In genomic region chr1:178541829-178542553, GRCh38 we compare ENCODE assay signal across 1 cellular context.
TF ChIP-seq lines count a peak whose summit lies in the region.

No MANE protein-coding gene starts in this region.

TF ChIP-seq in HepG2, 621 proteins besides CTCF, POLR2A, EP300 and RAD21 (continued from another document and continues in another):
- TF ChIP-seq ZBTB37 (CRISPR knock-in tag; IDR thresholded peaks at IDR 0.05): peak; percentile 63; the same call in 1 of the 2 replicates
- no peak for TF ChIP-seq TRIM22 (IDR thresholded peaks at IDR 0.05)
- peak; percentile 80; the same call in 1 of the 2 replicates for TF ChIP-seq ZNF788 (CRISPR knock-in tag; IDR thresholded peaks at IDR 0.05; ENCODE audit: borderline replicate concordance)
- TF ChIP-seq EHMT2 (IDR thresholded peaks at IDR 0.05; ENCODE audit: borderline replicate concordance, low read depth, low read length): no peak
- no peak for TF ChIP-seq KDM1A (CRISPR knock-in tag; IDR thresholded peaks at IDR 0.05)
- no peak; the same call in 1 of the 2 replicates for TF ChIP-seq MAX (IDR thresholded peaks at IDR 0.05)
- TF ChIP-seq CCDC6 (CRISPR knock-in tag; IDR thresholded peaks at IDR 0.05): 0 out of 2 replicates have a peak, but pooled peaks have one; percentile 31
- no peak for TF ChIP-seq PAX8 (CRISPR knock-in tag; IDR thresholded peaks at IDR 0.05; ENCODE audit: borderline replicate concordance)
- no peak for TF ChIP-seq ZNF576 (CRISPR knock-in tag; IDR thresholded peaks at IDR 0.05)
- TF ChIP-seq FUBP1 (CRISPR knock-in tag; IDR thresholded peaks at IDR 0.05; ENCODE audit: borderline replicate concordance): no peak
- peak; percentile 85 for TF ChIP-seq ZNF317 (CRISPR knock-in tag; IDR thresholded peaks at IDR 0.05)
- peak; percentile 33; the same call in 1 of the 2 replicates for TF ChIP-seq E2F1 (CRISPR knock-in tag; IDR thresholded peaks at IDR 0.05)
- TF ChIP-seq ZNF513 (CRISPR knock-in tag; conservative IDR thresholded peaks at IDR 0.05): no peak
- 0 out of 2 replicates have a peak, but pooled peaks have one; percentile 34 for TF ChIP-seq ZBTB2 (CRISPR knock-in tag; IDR thresholded peaks at IDR 0.05; ENCODE audit: low read depth)
- TF ChIP-seq POLR2AphosphoS5 (IDR thresholded peaks at IDR 0.05; ENCODE audit: low read depth, low read length): peak; percentile 90
- 0 out of 2 replicates have a peak, but pooled peaks have one; percentile 59 for TF ChIP-seq ZNF333 (CRISPR knock-in tag; IDR thresholded peaks at IDR 0.05; ENCODE audit: borderline replicate concordance)
- peak; percentile 51 for TF ChIP-seq CBX1 (IDR thresholded peaks at IDR 0.05; ENCODE audit: low read depth)
- peak; percentile 53; the same call in 1 of the 2 replicates for TF ChIP-seq ZNF232 (CRISPR knock-in tag; IDR thresholded peaks at IDR 0.05; ENCODE audit: borderline replicate concordance)
- no peak for TF ChIP-seq ATAD3A (CRISPR knock-in tag; IDR thresholded peaks at IDR 0.05)
- TF ChIP-seq ZNF280D (CRISPR knock-in tag; IDR thresholded peaks at IDR 0.05): no peak
- no peak for TF ChIP-seq ZNF180 (CRISPR knock-in tag; IDR thresholded peaks at IDR 0.05; ENCODE audit: borderline replicate concordance, low read depth)
- no peak for TF ChIP-seq FOSL1 (CRISPR knock-in tag; IDR thresholded peaks at IDR 0.05; ENCODE audit: borderline replicate concordance)
- TF ChIP-seq PAXIP1 (CRISPR knock-in tag; conservative IDR thresholded peaks at IDR 0.05): peak; percentile 92
- TF ChIP-seq ZFP62 (CRISPR knock-in tag; IDR thresholded peaks at IDR 0.05): no peak
- TF ChIP-seq ZNF777 (CRISPR knock-in tag; IDR thresholded peaks at IDR 0.05): no peak
- no peak for TF ChIP-seq AGO1 (IDR thresholded peaks at IDR 0.05; ENCODE audit: low read depth, low read length, poor library complexity, severe bottlenecking)
- TF ChIP-seq ZNF446 (CRISPR knock-in tag; IDR thresholded peaks at IDR 0.05): no peak
- TF ChIP-seq NCOA1 (CRISPR knock-in tag; IDR thresholded peaks at IDR 0.05): peak; percentile 63
- TF ChIP-seq NFATC3 (CRISPR knock-in tag; IDR thresholded peaks at IDR 0.05): no peak
- no peak for TF ChIP-seq ZNF234 (CRISPR knock-in tag; conservative IDR thresholded peaks at IDR 0.05)
- no peak for TF ChIP-seq MXI1 (IDR thresholded peaks at IDR 0.05; ENCODE audit: borderline replicate concordance, low read depth, low read length)
- no peak for TF ChIP-seq SRF (IDR thresholded peaks at IDR 0.05; ENCODE audit: low read depth, low read length)
- no peak for TF ChIP-seq PCBP1 (IDR thresholded peaks at IDR 0.05; ENCODE audit: borderline replicate concordance, low read depth, low read length)
- TF ChIP-seq ZNF790 (CRISPR knock-in tag; IDR thresholded peaks at IDR 0.05; ENCODE audit: borderline replicate concordance): peak; percentile 75; the same call in 1 of the 2 replicates
- TF ChIP-seq ZBTB10 (CRISPR knock-in tag; IDR thresholded peaks at IDR 0.05; ENCODE audit: borderline replicate concordance): no peak; the same call in 1 of the 2 replicates
- peak; percentile 78; the same call in 1 of the 2 replicates for TF ChIP-seq ZNF737 (CRISPR knock-in tag; IDR thresholded peaks at IDR 0.05; ENCODE audit: borderline replicate concordance)
- no peak for TF ChIP-seq ZNF720 (CRISPR knock-in tag; IDR thresholded peaks at IDR 0.05)
- peak; percentile 22; the same call in 1 of the 2 replicates for TF ChIP-seq TARDBP (CRISPR knock-in tag; IDR thresholded peaks at IDR 0.05)
- no peak for TF ChIP-seq ZNF850 (CRISPR knock-in tag; conservative IDR thresholded peaks at IDR 0.05)
- peak; percentile 86 for TF ChIP-seq DMAP1 (CRISPR knock-in tag; IDR thresholded peaks at IDR 0.05)
- peak; percentile 90 for TF ChIP-seq KDM5B (CRISPR knock-in tag; IDR thresholded peaks at IDR 0.05; ENCODE audit: borderline replicate concordance)
- peak; percentile 41 for TF ChIP-seq MXD1 (CRISPR knock-in tag; IDR thresholded peaks at IDR 0.05)
